ENCODE assay signal across 8 cellular contexts in the genomic region with DNA sequence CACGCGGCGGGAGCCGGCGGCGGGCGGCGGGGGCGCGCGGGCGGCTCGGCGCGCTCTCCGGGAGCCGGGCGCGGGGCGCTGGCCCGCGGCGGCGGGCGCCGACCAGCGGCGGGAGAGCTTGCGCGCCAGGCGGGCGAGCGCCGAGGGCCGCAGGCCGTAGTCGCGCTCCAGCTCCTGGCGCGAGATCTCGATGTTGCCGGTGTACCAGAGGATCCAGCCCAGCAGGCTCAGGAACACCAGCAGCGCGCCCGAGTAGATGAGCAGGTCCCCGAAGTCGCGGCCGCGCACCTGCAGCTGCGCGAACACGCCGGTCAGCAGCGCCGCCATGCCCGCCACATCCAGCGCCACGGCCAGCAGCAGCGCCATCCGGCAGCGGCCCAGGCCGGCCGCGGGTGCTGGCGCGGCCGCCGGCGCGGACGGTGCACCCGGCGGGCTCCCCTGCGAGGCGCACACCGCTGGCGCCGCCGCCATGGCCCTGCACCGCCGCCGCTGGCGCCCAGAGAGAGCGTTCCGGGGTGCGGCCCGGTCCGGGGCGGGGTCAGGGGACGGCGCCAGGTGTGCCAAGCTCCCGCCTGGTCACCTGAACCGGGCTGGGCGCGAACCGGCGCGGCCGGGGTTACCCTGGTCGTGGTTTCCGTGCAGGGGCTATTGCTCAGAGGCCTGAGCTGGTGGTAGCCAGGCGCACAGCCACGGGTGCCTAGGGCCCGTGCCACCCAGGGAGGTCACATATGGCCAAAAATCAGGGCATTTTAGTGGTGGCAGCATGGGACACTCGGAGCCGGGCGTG. TPM values are rescaled to one million over a fixed set of nuclear protein-coding genes. Genes with fewer than 3 reads are reported as not detected.
DNase-seq lines count a peak whose midpoint lies in the region; ATAC-seq, FAIRE-seq and TF ChIP-seq lines count a peak whose summit lies in the region.

A gene with protein sequence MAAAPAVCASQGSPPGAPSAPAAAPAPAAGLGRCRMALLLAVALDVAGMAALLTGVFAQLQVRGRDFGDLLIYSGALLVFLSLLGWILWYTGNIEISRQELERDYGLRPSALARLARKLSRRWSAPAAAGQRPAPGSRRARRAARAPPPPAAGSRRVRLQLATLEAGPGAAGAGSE (minus strand): TSS at position 504 of the 787 bp plus-strand sequence. CDS start 33 bp downstream, at position 471.

- DNase-seq in NCI-H82 (lab: John Stamatoyannopoulos, UW) (peak; percentile 69), NCI-H82 treated with DMSO at 0.1 percent for 48 hours (lab: John Stamatoyannopoulos, UW; ENCODE audit: unreplicated experiment) (no peak), NCI-H1694 (lab: John Stamatoyannopoulos, UW) (peak; percentile 16), dorsolateral prefrontal cortex (peak in 6 of 10 donors; percentile 33 to 72 (median 56)), HepG2 (ENCODE audit: low spot score) (no peak)
- DNase-seq in activated CD4-positive, alpha-beta T cell treated with anti-CD3 and anti-CD28 coated beads for 48 hours: peak; percentile 74
- DNase-seq in stimulated activated CD8-positive, alpha-beta memory T cell treated with anti-CD3 and anti-CD28 coated beads, Interleukin-4, amount 100 ng/mL, for 24 hours (ENCODE audit: low read depth): peak; percentile 19

- WGBS in HepG2 (ENCODE audit: low lambda C conversion rate): 97% methylated on average over 53 of the region's 108 CpGs

- intact Hi-C loops in dorsolateral prefrontal cortex (cut with DNase I) (loop anchor here (2.0 to 5.0 kb wide), 6 partner anchors 45 to 242 kb away; a partner anchor contains a TSS), HepG2 (cut with micrococcal nuclease; ENCODE audit: unreplicated experiment) (no loop called here)

- H3K4me3 ChIP-seq in dorsolateral prefrontal cortex (peak within 1 kb of the TSS; percentile 33 to 99 (median 91)), HepG2 (replicated peaks in 1 of 3; ENCODE audit: insufficient read depth in 1 of 3, low read depth in 2 of 3, low read length in 3 of 3) (peak within 1 kb of the TSS; percentile 69 to 100 (median 86))

- H3K27me3 ChIP-seq in dorsolateral prefrontal cortex: no peaks in the 10 kb centered on the region
- no peaks in the 10 kb centered on the region; a peak in 1 of 5 replicates for H3K27me3 ChIP-seq in HepG2 (ENCODE audit: control insufficient read depth in 1 of 2, insufficient read depth in 2 of 2, low read length in 2 of 2)

- H2AFZ ChIP-seq in HepG2 (ENCODE audit: low read length): no peak within 1 kb of the TSS

- CTCF ChIA-PET in HepG2 (lab: Yijun Ruan, JAX; ENCODE audit: low intra/inter-chr PET ratio, low total read pairs): no interaction called here

- peaks cover 30% of the 10 kb centered on the region for H3K79me2 ChIP-seq in HepG2 (ENCODE audit: insufficient read depth, low read length)

- H3K36me3 ChIP-seq in HepG2 (replicated peaks in 1 of 2; ENCODE audit: control insufficient read depth in 1 of 2, insufficient read depth in 2 of 2, low read length in 2 of 2): peaks cover 9 to 24% of the 10 kb centered on the region in 2 experiments

- no peak for TF ChIP-seq EP300 in HepG2 (IDR thresholded peaks at IDR 0.05; ENCODE audit: low read depth in 2 of 2, low read length in 2 of 2)
- TF ChIP-seq EP300 in HepG2 (CRISPR knock-in tag; IDR thresholded peaks at IDR 0.05; ENCODE audit: borderline replicate concordance): no peak

- H3K27ac ChIP-seq in dorsolateral prefrontal cortex (peak within 1 kb of the TSS; percentile 78 to 100 (median 97)), HepG2 (ENCODE audit: extremely low read length, insufficient read depth, low read length) (peak within 1 kb of the TSS; percentile 92)

- peak within 1 kb of the TSS; percentile 96 for H3K4me2 ChIP-seq in HepG2 (ENCODE audit: low read depth, low read length)

- in situ Hi-C loops in HepG2 (cut with HindIII; ENCODE audit: extremely low pct_ligation_motif_present, low pct_unique_long_range_greater_than_20kb): no loop called here

- no peak for ATAC-seq in HepG2
- ATAC-seq in GM21619 (IDR thresholded peaks at IDR 0.05; ENCODE audit: unreplicated experiment): no peak

- no peaks in the 10 kb centered on the region for H3K9me3 ChIP-seq in HepG2 (ENCODE audit: low read length)

- H3K4me1 ChIP-seq in HepG2 (ENCODE audit: insufficient read depth, low read length): peaks cover 40% of the 10 kb centered on the region

- H4K20me1 ChIP-seq in HepG2 (ENCODE audit: insufficient read depth, low read length): peaks cover 31% of the 10 kb centered on the region

- TF ChIP-seq POLR2A in HepG2 (IDR thresholded peaks at IDR 0.05; ENCODE audit: insufficient read depth in 1 of 2, low read depth in 2 of 2, low read length in 2 of 2): no peak

- TF ChIP-seq CTCF in dorsolateral prefrontal cortex (IDR thresholded peaks at IDR 0.05 in 54 of 56, conservative IDR thresholded peaks at IDR 0.05 in 2 of 56; ENCODE audit: low read depth in 1 of 56, partially characterized antibody in 56 of 56) (peak in 40 of 56 donors; percentile 14 to 65 (median 30)), HepG2 (CRISPR knock-in tag; IDR thresholded peaks at IDR 0.05) (no peak)

- no peak for FAIRE-seq in HepG2 (lab: Jason Lieb, UNC)

- no TSS peak for BruUV-seq in HepG2 (replicated peaks; lab: Mats Ljungman, UMichigan)

- peak within 1 kb of the TSS; percentile 96 for H3K9ac ChIP-seq in HepG2 (ENCODE audit: insufficient read depth, low read depth, low read length)

- no peak for TF ChIP-seq RAD21 in HepG2 (CRISPR knock-in tag; IDR thresholded peaks at IDR 0.05)

- POLR2A ChIA-PET in HepG2 (lab: Yijun Ruan, JAX): interaction anchor here (1.0 to 1.2 kb wide), 2 partner anchors 11 to 45 kb away, joined by 3 read pairs; a partner anchor contains a TSS

TF ChIP-seq in HepG2, 621 proteins besides CTCF, POLR2A, EP300 and RAD21:
- TF ChIP-seq NFIC (IDR thresholded peaks at IDR 0.05; ENCODE audit: low read length) (no peak), RCOR2 (CRISPR knock-in tag; IDR thresholded peaks at IDR 0.05) (no peak), MBNL3 (CRISPR knock-in tag; conservative IDR thresholded peaks at IDR 0.05) (no peak), YEATS2 (CRISPR knock-in tag; IDR thresholded peaks at IDR 0.05; ENCODE audit: borderline replicate concordance) (no peak), SMYD3 (CRISPR knock-in tag; IDR thresholded peaks at IDR 0.05) (no peak), KDM3A (CRISPR knock-in tag; IDR thresholded peaks at IDR 0.05; ENCODE audit: low read depth) (no peak), SATB2 (CRISPR knock-in tag; IDR thresholded peaks at IDR 0.05) (no peak), NFE2 (CRISPR knock-in tag; IDR thresholded peaks at IDR 0.05) (no peak), REXO4 (CRISPR knock-in tag; IDR thresholded peaks at IDR 0.05; ENCODE audit: borderline replicate concordance) (no peak), ZNF274 (CRISPR knock-in tag; IDR thresholded peaks at IDR 0.05) (no peak), ZNF101 (CRISPR knock-in tag; IDR thresholded peaks at IDR 0.05; ENCODE audit: borderline replicate concordance, low read depth) (no peak)
- TF ChIP-seq, protein P1, sequence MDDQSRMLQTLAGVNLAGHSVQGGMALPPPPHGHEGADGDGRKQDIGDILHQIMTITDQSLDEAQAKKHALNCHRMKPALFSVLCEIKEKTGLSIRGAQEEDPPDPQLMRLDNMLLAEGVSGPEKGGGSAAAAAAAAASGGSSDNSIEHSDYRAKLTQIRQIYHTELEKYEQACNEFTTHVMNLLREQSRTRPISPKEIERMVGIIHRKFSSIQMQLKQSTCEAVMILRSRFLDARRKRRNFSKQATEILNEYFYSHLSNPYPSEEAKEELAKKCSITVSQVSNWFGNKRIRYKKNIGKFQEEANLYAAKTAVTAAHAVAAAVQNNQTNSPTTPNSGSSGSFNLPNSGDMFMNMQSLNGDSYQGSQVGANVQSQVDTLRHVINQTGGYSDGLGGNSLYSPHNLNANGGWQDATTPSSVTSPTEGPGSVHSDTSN (CRISPR knock-in tag; IDR thresholded peaks at IDR 0.05; ENCODE audit: borderline replicate concordance): no peak
TF ChIP-seq in HepG2: peak in this region for 0.

RNA-seq across cellular contexts. Expression of the gene that starts here (rescaled TPM):
- total RNA-seq in dorsolateral prefrontal cortex (1 to 10 TPM in 72 of 120 experiments, under 1 TPM in 39, not detected in 9; 0.39 to 3.3 (median 1.2) TPM), HepG2 (2016; rRNA removed; fragmentation: Illumina TruSeq; extraction: Trizol) (not detected in 2 replicates)
- total RNA-seq in HepG2 (2016; cell fraction: cytosol; rRNA removed; fragmentation: Illumina TruSeq; extraction: Trizol; ENCODE audit: low read depth): not detected in 2 replicates
- not detected in 2 replicates for total RNA-seq in HepG2 (2016; cell fraction: insoluble cytoplasmic fraction; rRNA removed; fragmentation: Illumina TruSeq; extraction: Trizol)
- total RNA-seq in HepG2 (2016; cell fraction: membrane; rRNA removed; fragmentation: Illumina TruSeq; extraction: Trizol): 0.25 TPM in 1 of 2 replicates, not detected in the other
- total RNA-seq in HepG2 (2016; cell fraction: nucleus; rRNA removed; fragmentation: Illumina TruSeq; extraction: Trizol): not detected in 2 replicates
- polyA plus RNA-seq in HepG2 (2011; rRNA removed): not detected in 2 replicates
- polyA plus RNA-seq in HepG2 (2011; cell fraction: cytosol; rRNA removed): 0.05 and 0.08 TPM in 2 replicates
- 0.23 TPM in 1 of 2 replicates, not detected in the other for polyA plus RNA-seq in HepG2 (2011; cell fraction: nucleus; rRNA removed)
- 0.16 TPM in 1 of 2 replicates, not detected in the other for polyA plus RNA-seq in HepG2 (2012)
- not detected in 2 replicates for polyA plus RNA-seq in HepG2 (2016; cell fraction: cytosol; fragmentation: Illumina TruSeq; extraction: Trizol; ENCODE audit: low read depth)
- polyA plus RNA-seq in HepG2 (2016; cell fraction: insoluble cytoplasmic fraction; fragmentation: Illumina TruSeq; extraction: Trizol; ENCODE audit: low read depth): not detected in 2 replicates
- not detected in 2 replicates for polyA plus RNA-seq in HepG2 (2016; cell fraction: membrane; fragmentation: Illumina TruSeq; extraction: Trizol; ENCODE audit: low read depth)
- polyA plus RNA-seq in HepG2 (2016; cell fraction: nucleus; fragmentation: Illumina TruSeq; extraction: Trizol; ENCODE audit: insufficient read depth, low read depth): not detected in 2 replicates
- polyA minus RNA-seq in HepG2 (2011; rRNA and poly(A)+ RNA removed; ENCODE audit: low replicate concordance): 0.14 and 1.4 TPM in 2 replicates
- 1.1 TPM in 1 of 2 replicates, not detected in the other for polyA minus RNA-seq in HepG2 (2011; cell fraction: cytosol; rRNA and poly(A)+ RNA removed)
- polyA minus RNA-seq in HepG2 (2011; cell fraction: nucleus; rRNA and poly(A)+ RNA removed): not detected in 2 replicates

Comparison
In these comparisons a context has a peak if more than half of its experiments do, and no peak if none do; other contexts are left out.
1. DNase-seq: peak in NCI-H82 (single experiment), NCI-H1694 (single experiment), activated CD4-positive, alpha-beta T cell treated with anti-CD3 and anti-CD28 coated beads for 48 hours (single experiment), dorsolateral prefrontal cortex (6 of 10) and stimulated activated CD8-positive, alpha-beta memory T cell treated with anti-CD3 and anti-CD28 coated beads, Interleukin-4, amount 100 ng/mL, for 24 hours (single experiment); none in NCI-H82 treated with DMSO at 0.1 percent for 48 hours (single experiment) and HepG2 (single experiment).